In the genomic region with DNA sequence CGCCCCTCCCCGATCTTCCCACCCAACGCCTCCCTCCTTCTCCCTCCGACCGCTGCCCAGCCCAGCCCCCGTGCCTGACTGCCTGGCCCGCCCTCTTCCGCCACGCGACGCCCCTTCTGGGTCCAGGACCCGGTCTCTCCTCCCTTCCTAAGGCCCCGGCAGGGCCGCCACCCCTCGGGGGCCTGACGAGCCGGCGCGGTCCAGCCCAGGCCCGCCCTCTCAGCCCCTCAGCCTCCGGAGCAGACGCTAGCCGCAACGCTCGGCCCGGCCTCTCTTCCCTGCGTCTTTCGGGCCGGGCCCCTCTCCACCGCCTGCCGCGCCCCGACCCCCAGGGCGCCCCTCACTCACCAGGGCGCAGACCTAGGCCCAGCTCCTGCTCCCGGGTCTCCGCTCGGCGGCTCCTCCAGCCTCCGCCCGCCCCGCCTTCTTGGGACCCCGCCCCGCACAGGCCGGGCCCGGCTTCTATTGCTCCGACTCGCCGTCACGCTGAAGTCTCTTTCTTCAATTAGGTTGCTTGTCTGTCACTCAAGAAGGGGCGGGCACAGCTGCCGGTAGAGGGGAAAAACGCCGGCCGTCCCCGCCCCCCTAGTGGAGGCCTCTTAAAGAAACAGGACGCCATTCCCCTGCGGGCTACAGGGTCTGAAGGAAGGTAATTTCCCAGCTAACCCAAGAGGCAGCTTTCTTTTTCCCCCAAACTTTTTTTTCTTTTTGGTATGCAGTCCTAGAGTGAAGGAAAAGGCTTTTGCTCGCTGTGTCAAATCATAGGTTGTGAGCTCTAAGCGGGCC, we compare ENCODE assay signal across 9 cellular contexts. TPM values are rescaled to one million over a fixed set of nuclear protein-coding genes. Genes with fewer than 3 reads are reported as not detected.
DNase-seq lines count a peak whose midpoint lies in the region; ATAC-seq, FAIRE-seq and TF ChIP-seq lines count a peak whose summit lies in the region.
"Had no signal": no experiment of that assay in that cellular context is flagged by ENCODE, and none has a peak within 500 bp of the region (broad histone marks: within the 10 kb centered on the region; RNA-seq: fewer than 3 reads in every experiment).

A gene with protein sequence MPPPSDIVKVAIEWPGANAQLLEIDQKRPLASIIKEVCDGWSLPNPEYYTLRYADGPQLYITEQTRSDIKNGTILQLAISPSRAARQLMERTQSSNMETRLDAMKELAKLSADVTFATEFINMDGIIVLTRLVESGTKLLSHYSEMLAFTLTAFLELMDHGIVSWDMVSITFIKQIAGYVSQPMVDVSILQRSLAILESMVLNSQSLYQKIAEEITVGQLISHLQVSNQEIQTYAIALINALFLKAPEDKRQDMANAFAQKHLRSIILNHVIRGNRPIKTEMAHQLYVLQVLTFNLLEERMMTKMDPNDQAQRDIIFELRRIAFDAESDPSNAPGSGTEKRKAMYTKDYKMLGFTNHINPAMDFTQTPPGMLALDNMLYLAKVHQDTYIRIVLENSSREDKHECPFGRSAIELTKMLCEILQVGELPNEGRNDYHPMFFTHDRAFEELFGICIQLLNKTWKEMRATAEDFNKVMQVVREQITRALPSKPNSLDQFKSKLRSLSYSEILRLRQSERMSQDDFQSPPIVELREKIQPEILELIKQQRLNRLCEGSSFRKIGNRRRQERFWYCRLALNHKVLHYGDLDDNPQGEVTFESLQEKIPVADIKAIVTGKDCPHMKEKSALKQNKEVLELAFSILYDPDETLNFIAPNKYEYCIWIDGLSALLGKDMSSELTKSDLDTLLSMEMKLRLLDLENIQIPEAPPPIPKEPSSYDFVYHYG (minus strand): TSS at position 416 of the 786 bp plus-strand sequence. CDS start 12,133 bp downstream, outside the sequence.

- DNase-seq in AG09309 (ENCODE audit: low read depth): peak; percentile 79
- DNase-seq in NCI-H446 (lab: John Stamatoyannopoulos, UW): peak; percentile 95 to 97
- DNase-seq in cerebellar cortex (ENCODE audit: low spot score): peak; percentile 99
- peak; percentile 99 for DNase-seq in kidney
- DNase-seq in stimulated activated CD4-positive, alpha-beta T cell treated with anti-CD3 and anti-CD28 coated beads, Interleukin-15, amount 100 ng/mL, for 24 hours: peak; percentile 99

- TF ChIP-seq CTCF in AG09309 (IDR thresholded peaks at IDR 0.05; ENCODE audit: control insufficient read depth, insufficient read depth, low read depth, low read length, missing control alignments): no peak
- no peak for TF ChIP-seq CTCF in kidney (IDR thresholded peaks at IDR 0.05; ENCODE audit: borderline replicate concordance, extremely low read depth, insufficient read depth)

- H3K36me3 ChIP-seq in kidney (ENCODE audit: control insufficient read depth in 1 of 2, insufficient read depth in 2 of 2, low read length in 2 of 2): no peaks in the 10 kb centered on the region

- FAIRE-seq in kidney (lab: Jason Lieb, UNC): no peak
- FAIRE-seq: TTC549 had no signal

- H3K9ac ChIP-seq in kidney (ENCODE audit: low read length in 2 of 2): peak within 1 kb of the TSS; percentile 74 to 77

- ATAC-seq in GM19025 (IDR thresholded peaks at IDR 0.05; ENCODE audit: low read depth, unreplicated experiment) (peak; percentile 90), HG03342 (IDR thresholded peaks at IDR 0.05; ENCODE audit: unreplicated experiment) (peak; percentile 84)
- ATAC-seq in activated CD4-positive, CD25-positive, alpha-beta regulatory T cell treated with anti-CD3 and anti-CD28 coated beads, Interleukin-2, amount 50 U/mL, for 24 hours: peak; percentile 86 to 90

- no peaks in the 10 kb centered on the region for H3K9me3 ChIP-seq in kidney (ENCODE audit: control insufficient read depth in 1 of 2, low read length in 2 of 2)

- peak within 1 kb of the TSS; percentile 92 to 95 for H3K27ac ChIP-seq in kidney (ENCODE audit: low read depth in 2 of 2, low read length in 2 of 2)

- peaks cover 33 to 34% of the 10 kb centered on the region in 2 donors for H3K4me1 ChIP-seq in kidney (ENCODE audit: control insufficient read depth in 1 of 2, insufficient read depth in 1 of 2, low read depth in 1 of 2, low read length in 2 of 2)

- intact Hi-C loops in kidney (cut with DNase I): no loop called here

- H3K4me3 ChIP-seq in AG09309 (ENCODE audit: control insufficient read depth, low read depth, low read length): peak within 1 kb of the TSS; percentile 76
- peak within 1 kb of the TSS; percentile 81 to 87 for H3K4me3 ChIP-seq in kidney (ENCODE audit: low read length in 2 of 2)

RNA-seq across cellular contexts. Expression of the gene that starts here (rescaled TPM):
- 43.0 TPM for total RNA-seq in kidney
- 21.0 TPM for polyA plus RNA-seq in kidney (ENCODE audit: insufficient read depth, low read depth, low replicate concordance)

Comparison
In these comparisons a context has a peak if more than half of its experiments do, and no peak if none do; other contexts are left out.
1. Peak in every context shown above with its lines: DNase-seq, ATAC-seq, H3K4me3 ChIP-seq and H3K27ac ChIP-seq.